Comparison of ENCODE assay signal across 8 cellular contexts in the genomic region with DNA sequence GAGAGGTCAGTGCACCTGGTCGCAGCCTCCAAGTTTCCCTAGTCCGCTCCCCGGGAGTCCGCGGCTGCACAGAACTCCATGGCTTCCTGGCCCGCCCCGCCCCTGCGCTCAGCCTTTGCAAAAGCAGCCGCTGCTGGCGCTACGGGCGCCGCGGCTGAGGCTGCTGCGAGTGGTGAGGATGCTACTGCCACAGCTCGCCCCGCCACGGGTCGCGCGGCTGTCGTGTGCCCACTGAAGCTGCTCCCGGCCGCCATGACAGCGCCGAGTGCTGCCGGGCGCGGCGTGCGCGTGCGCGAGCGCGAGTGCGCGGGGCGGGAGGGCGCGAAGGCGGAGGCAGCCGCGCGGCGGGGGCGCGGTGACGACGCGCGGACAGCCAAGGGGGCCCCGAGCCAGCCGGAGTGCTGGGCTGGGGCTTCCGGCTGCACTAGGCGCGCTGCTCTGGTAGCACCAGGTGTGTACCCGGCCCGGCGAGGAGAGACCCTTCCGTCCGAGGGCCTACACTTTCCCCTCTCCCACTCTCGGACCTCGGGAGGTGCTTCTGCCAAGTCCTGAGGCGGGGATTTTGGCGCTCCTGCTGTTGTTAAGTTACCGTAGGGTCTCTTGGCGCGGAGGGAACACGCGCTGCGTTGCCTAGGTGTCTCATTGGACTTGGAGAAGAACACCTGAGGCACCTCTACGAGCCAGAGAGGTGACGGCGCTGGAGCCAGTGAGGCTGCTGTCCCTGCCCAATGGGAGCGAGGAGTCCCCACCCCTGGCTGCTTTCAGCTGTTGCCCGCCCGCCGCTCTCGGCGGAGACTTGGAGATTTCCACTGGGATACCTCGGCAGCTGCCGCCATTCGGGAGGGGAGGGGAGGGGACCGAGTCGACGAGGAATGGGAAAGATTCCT. TPM values are rescaled to one million over a fixed set of nuclear protein-coding genes. Genes with fewer than 3 reads are reported as not detected.
DNase-seq lines count a peak whose midpoint lies in the region; ATAC-seq, FAIRE-seq and TF ChIP-seq lines count a peak whose summit lies in the region.

No MANE protein-coding gene starts in this region.

- H3K9me3 ChIP-seq in AG04450 (ENCODE audit: control insufficient read depth, insufficient read depth, low read length) (no peaks in the 10 kb centered on the region; the same call in 1 of the 2 replicates), keratinocyte (ENCODE audit: control insufficient read depth, low read depth, low read length) (no peaks in the 10 kb centered on the region)

- H3K4me2 ChIP-seq in keratinocyte (ENCODE audit: control insufficient read depth, extremely low read depth, insufficient read depth, low read depth, low read length), result peak overlapping the region; percentile 95

- DNase-seq in AG04450 (ENCODE audit: low read depth, low spot score) (no peak), NCI-H2171 (lab: John Stamatoyannopoulos, UW) (peak; percentile 62), WTC11 (ENCODE audit: low spot score) (peak; percentile 86), caudate nucleus (lab: John Stamatoyannopoulos, UW) (peak in 60 of 61 donors; percentile 16 to 90 (median 76)), keratinocyte (ENCODE audit: low read depth, low spot score) (no peak)
- peak; percentile 61 to 73 (median 62) for DNase-seq in stimulated activated CD4-positive, alpha-beta T cell treated with anti-CD3 and anti-CD28 coated beads, Interleukin-12 subunit alpha, Interleukin-12 subunit beta, amount 100 ng/mL, for 48 hours (ENCODE audit: low read depth in 2 of 3, low spot score in 1 of 3)

- H2AFZ ChIP-seq in keratinocyte (ENCODE audit: control insufficient read depth, low read length), result peak overlapping the region; percentile 98

- TF ChIP-seq CTCF in AG04450 (IDR thresholded peaks at IDR 0.05; ENCODE audit: low read depth, low read length) (no peak), WTC11 (IDR thresholded peaks at IDR 0.05) (no peak), keratinocyte (optimal IDR thresholded peaks at IDR 0.05 in 1 of 3, IDR thresholded peaks at IDR 0.05 in 1 of 3, conservative IDR thresholded peaks at IDR 0.05 in 1 of 3; ENCODE audit: extremely low read depth in 1 of 3, insufficient read depth in 2 of 3, low read length in 3 of 3) (no peak)

- H3K9ac ChIP-seq in keratinocyte (ENCODE audit: control insufficient read depth, extremely low read depth, insufficient read depth, low read length), result peak overlapping the region; percentile 95

- H3K79me2 ChIP-seq in keratinocyte (ENCODE audit: control insufficient read depth, insufficient read depth, low read length), result peaks cover 41% of the 10 kb centered on the region

- H4K20me1 ChIP-seq in keratinocyte (ENCODE audit: control insufficient read depth, extremely low read depth, insufficient read depth, low read length), result no peaks in the 10 kb centered on the region

- POLR2A ChIA-PET in AG04450 (lab: Yijun Ruan, JAX), result interaction anchor here (0.5 kb wide), 1 partner anchor 44 kb away, joined by 9 read pairs; no protein-coding TSS in a partner anchor
- POLR2A ChIA-PET in WTC11 (lab: Charles Lee), result interaction anchor here (1.1 to 1.9 kb wide), 4 partner anchors 12 to 54 kb away, joined by 4 to 8 read pairs (median 6); no protein-coding TSS in a partner anchor

- H3K27ac ChIP-seq in AG04450 (ENCODE audit: low read depth, low read length) (peak overlapping the region; percentile 61), caudate nucleus (ENCODE audit: low read depth, low read length) (peak overlapping the region; percentile 95), keratinocyte (ENCODE audit: control insufficient read depth, insufficient read depth, low read length) (peak overlapping the region; percentile 91)

- H3K4me3 ChIP-seq in AG04450 (ENCODE audit: low read depth, low read length), result peak overlapping the region; percentile 96
- H3K4me3 ChIP-seq in keratinocyte (ENCODE audit: control insufficient read depth in 2 of 3, extremely low read depth in 1 of 3, insufficient read depth in 2 of 3, low read depth in 1 of 3, low read length in 3 of 3), result peak overlapping the region; percentile 93 to 99 (median 95)

- no peaks in the 10 kb centered on the region for H3K27me3 Mint-ChIP-seq in WTC11 (ENCODE audit: low read depth)

- no peaks in the 10 kb centered on the region for H3K27me3 ChIP-seq in AG04450 (ENCODE audit: control insufficient read depth, insufficient read depth, low read length)
- H3K27me3 ChIP-seq in keratinocyte (ENCODE audit: control insufficient read depth, extremely low read depth, insufficient read depth, low read length), result no peaks in the 10 kb centered on the region

- no peaks in the 10 kb centered on the region for H3K36me3 ChIP-seq in keratinocyte (ENCODE audit: control insufficient read depth in 2 of 2, extremely low read depth in 1 of 2, insufficient read depth in 2 of 2, low read length in 2 of 2)

- H3K9me3 Mint-ChIP-seq in WTC11, result no peaks in the 10 kb centered on the region

- H3K4me1 Mint-ChIP-seq in WTC11, result peaks cover 20% of the 10 kb centered on the region

- dilution Hi-C loops in keratinocyte (cut with MboI; ENCODE audit: extremely low pct_ligation_motif_present, low sequenced_read_pairs), result no loop called here

- no peaks in the 10 kb centered on the region for H3K9me1 ChIP-seq in keratinocyte (ENCODE audit: control insufficient read depth, extremely low read depth, insufficient read depth, low read length)

- peak overlapping the region; percentile 99 for H3K27ac Mint-ChIP-seq in WTC11

- H3K36me3 Mint-ChIP-seq in WTC11, result peaks cover 13% of the 10 kb centered on the region

- peak overlapping the region; percentile 96 for H3K4me3 Mint-ChIP-seq in WTC11

- peak; percentile 73 for FAIRE-seq in keratinocyte (lab: Jason Lieb, UNC)

- ATAC-seq in GM18873 (IDR thresholded peaks at IDR 0.05; ENCODE audit: low FRiP score, unreplicated experiment) (peak; percentile 58), HG03103 (IDR thresholded peaks at IDR 0.05; ENCODE audit: low read depth, unreplicated experiment) (peak; percentile 69), WTC11 (peak; percentile 78)

- H3K4me1 ChIP-seq in keratinocyte (ENCODE audit: control insufficient read depth, extremely low read depth, insufficient read depth, low read length), result peaks cover 7% of the 10 kb centered on the region

- CTCF ChIA-PET in AG04450 (lab: Charles Lee) (no interaction called here), WTC11 (lab: Charles Lee) (no interaction called here)

TF ChIP-seq in WTC11, 78 proteins besides CTCF, POLR2A, EP300 and RAD21 (continues in another document):
- no peak for TF ChIP-seq JUN (CRISPR knock-in tag; IDR thresholded peaks at IDR 0.05)
- TF ChIP-seq CREB1 (CRISPR knock-in tag; IDR thresholded peaks at IDR 0.05), result no peak; the same call in 1 of the 2 replicates
- TF ChIP-seq SOX15 (CRISPR knock-in tag; IDR thresholded peaks at IDR 0.05), result no peak
- TF ChIP-seq NFE2L1 (CRISPR knock-in tag; IDR thresholded peaks at IDR 0.05), result no peak; the same call in 1 of the 2 replicates
- TF ChIP-seq ZNF219 (CRISPR knock-in tag; IDR thresholded peaks at IDR 0.05; ENCODE audit: borderline replicate concordance), result no peak
- TF ChIP-seq, protein P1, sequence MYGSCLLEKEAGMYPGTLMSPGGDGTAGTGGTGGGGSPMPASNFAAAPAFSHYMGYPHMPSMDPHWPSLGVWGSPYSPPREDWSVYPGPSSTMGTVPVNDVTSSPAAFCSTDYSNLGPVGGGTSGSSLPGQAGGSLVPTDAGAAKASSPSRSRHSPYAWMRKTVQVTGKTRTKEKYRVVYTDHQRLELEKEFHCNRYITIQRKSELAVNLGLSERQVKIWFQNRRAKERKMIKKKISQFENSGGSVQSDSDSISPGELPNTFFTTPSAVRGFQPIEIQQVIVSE (CRISPR knock-in tag; IDR thresholded peaks at IDR 0.05; ENCODE audit: borderline replicate concordance), result no peak
- TF ChIP-seq, protein P2, sequence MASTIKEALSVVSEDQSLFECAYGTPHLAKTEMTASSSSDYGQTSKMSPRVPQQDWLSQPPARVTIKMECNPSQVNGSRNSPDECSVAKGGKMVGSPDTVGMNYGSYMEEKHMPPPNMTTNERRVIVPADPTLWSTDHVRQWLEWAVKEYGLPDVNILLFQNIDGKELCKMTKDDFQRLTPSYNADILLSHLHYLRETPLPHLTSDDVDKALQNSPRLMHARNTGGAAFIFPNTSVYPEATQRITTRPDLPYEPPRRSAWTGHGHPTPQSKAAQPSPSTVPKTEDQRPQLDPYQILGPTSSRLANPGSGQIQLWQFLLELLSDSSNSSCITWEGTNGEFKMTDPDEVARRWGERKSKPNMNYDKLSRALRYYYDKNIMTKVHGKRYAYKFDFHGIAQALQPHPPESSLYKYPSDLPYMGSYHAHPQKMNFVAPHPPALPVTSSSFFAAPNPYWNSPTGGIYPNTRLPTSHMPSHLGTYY (CRISPR knock-in tag; IDR thresholded peaks at IDR 0.05), result 0 out of 2 replicates have a peak, but pooled peaks have one; percentile 20

RNA-seq across cellular contexts. Expression of a gene that starts 0.6 kb away (rescaled TPM):
- polyA plus RNA-seq in AG04450 (2011; rRNA removed), result 19.9 and 23.4 TPM in 2 replicates
- 64.6 and 83.2 TPM in 2 replicates for polyA minus RNA-seq in AG04450 (2011; rRNA and poly(A)+ RNA removed)
- 69.1 to 74.9 TPM (median 69.6 TPM) in 3 replicates for total RNA-seq in WTC11 (2021)
- polyA plus RNA-seq in keratinocyte, result 35.6 to 39.8 TPM (median 37.9 TPM) in 3 replicates
- polyA plus RNA-seq in keratinocyte (2011; ENCODE audit: low read depth), result 19.3 TPM
- polyA plus RNA-seq in keratinocyte (2011; cell fraction: cytosol; rRNA removed), result 17.7 and 23.2 TPM in 2 replicates
- 77.8 and 84.2 TPM in 2 replicates for polyA plus RNA-seq in keratinocyte (2011; cell fraction: nucleus; rRNA removed)
- polyA plus RNA-seq in keratinocyte (2012; ENCODE audit: low replicate concordance), result 24.8 and 37.1 TPM in 2 replicates
- polyA minus RNA-seq in keratinocyte, result 68.6 to 233 TPM (median 167 TPM) in 3 replicates
- 38.6 TPM for polyA minus RNA-seq in keratinocyte (2011; cell fraction: cytosol; rRNA and poly(A)+ RNA removed)
- polyA minus RNA-seq in keratinocyte (2011; cell fraction: nucleus; rRNA and poly(A)+ RNA removed), result 174 and 310 TPM in 2 replicates

Comparison
In these comparisons a context has a peak if more than half of its experiments do, and no peak if none do; other contexts are left out.
1. DNase-seq: peak in NCI-H2171 (single experiment), WTC11 (single experiment), caudate nucleus (60 of 61) and stimulated activated CD4-positive, alpha-beta T cell treated with anti-CD3 and anti-CD28 coated beads, Interleukin-12 subunit alpha, Interleukin-12 subunit beta, amount 100 ng/mL, for 48 hours (3 of 3); none in AG04450 (single experiment) and keratinocyte (single experiment).
2. Peak in every context shown above with its lines, with median percentiles within 50 percentile points of each other: H3K27ac ChIP-seq and ATAC-seq.